1 cellular context compared by ENCODE assay signal in genomic region chr19:35612224-35612558, GRCh38.
TF ChIP-seq lines count a peak whose summit lies in the region.

No MANE protein-coding gene starts in this region.

TF ChIP-seq in endothelial cell of umbilical vein, 7 proteins besides CTCF, POLR2A, EP300 and RAD21:
- no peak for TF ChIP-seq MYC (IDR thresholded peaks at IDR 0.05; ENCODE audit: low read depth, low read length)
